In the genomic region with DNA sequence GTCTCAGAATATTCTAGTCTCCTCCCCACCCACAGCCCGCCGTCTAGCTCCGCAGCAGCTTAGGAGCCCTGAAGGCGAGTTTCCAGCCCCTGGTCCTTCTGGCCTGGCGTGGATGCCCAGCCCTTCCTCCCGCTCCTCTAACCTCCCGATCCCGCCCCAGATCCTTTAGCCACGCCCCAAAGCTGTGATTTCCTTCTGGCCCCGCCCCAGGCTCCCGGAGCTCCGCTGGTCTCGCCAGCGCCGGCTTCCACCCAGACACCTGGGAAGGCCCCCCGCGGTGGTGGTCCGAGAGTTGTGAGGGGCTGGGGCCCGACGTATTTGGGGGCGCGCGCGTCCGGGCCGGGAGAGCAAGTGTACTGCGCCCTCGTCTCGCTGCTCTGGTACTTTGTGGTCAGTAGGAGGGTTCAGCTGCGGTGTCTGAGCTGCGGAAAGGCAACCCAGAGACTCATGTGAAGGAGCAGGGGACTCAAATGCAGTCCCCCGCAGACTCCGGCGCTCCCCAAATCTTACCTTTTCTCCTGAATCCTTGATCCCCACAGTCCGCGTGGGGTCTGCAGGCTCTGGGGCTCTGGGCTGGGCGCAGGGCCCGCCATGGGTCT, we compare ENCODE assay signal across 8 cellular contexts. TPM values are rescaled to one million over a fixed set of nuclear protein-coding genes. Genes with fewer than 3 reads are reported as not detected.
DNase-seq lines count a peak whose midpoint lies in the region; ATAC-seq and TF ChIP-seq lines count a peak whose summit lies in the region.

Gene CGB7 (minus strand): TSS at position 114 of the 599 bp plus-strand sequence. CDS start 2,374 bp downstream, outside the sequence.

- peak within 1 kb of the TSS; percentile 48 for H3K4me3 Mint-ChIP-seq in activated CD4-positive, alpha-beta memory T cell treated with anti-CD3 and anti-CD28 coated beads for 36 hours

- peak within 1 kb of the TSS; percentile 54 for H3K4me3 ChIP-seq in AG09309 (ENCODE audit: control insufficient read depth, low read depth, low read length)
- H3K4me3 ChIP-seq in HUES64 (ENCODE audit: low read length) = peak within 1 kb of the TSS; percentile 63
- peak within 1 kb of the TSS; percentile 46 to 50 for H3K4me3 ChIP-seq in esophagus (ENCODE audit: low read depth in 1 of 2, low read length in 2 of 2)
- peak within 1 kb of the TSS in 1 of 3 donors; percentile 30 for H3K4me3 ChIP-seq in thyroid gland (replicated peaks in 1 of 3)

- no peak for TF ChIP-seq POLR2A in thyroid gland (IDR thresholded peaks at IDR 0.05)

- no peak within 1 kb of the TSS for H3K9ac ChIP-seq in HUES64 (ENCODE audit: low read depth, low read length)

- H3K4me1 ChIP-seq in HUES64 (ENCODE audit: insufficient read depth, low read length) (0 out of 2 replicates have a peak, but pooled peaks cover 3% of the 10 kb centered on the region), esophagus (ENCODE audit: control insufficient read depth in 2 of 2, insufficient read depth in 2 of 2, low read length in 1 of 2) (peaks cover 0 to 18% of the 10 kb centered on the region in 2 donors), thyroid gland (peaks cover 2 to 19% of the 10 kb centered on the region in 2 donors)

- ATAC-seq in GM21529 (IDR thresholded peaks at IDR 0.05; ENCODE audit: unreplicated experiment) = no peak

- DNase-seq in AG09309 (ENCODE audit: low read depth) (no peak), mucosa of gallbladder (ENCODE audit: low spot score) (peak; percentile 49), thyroid gland (peak; percentile 75 to 78), mesenteric fat pad (ENCODE audit: low spot score) (no peak)
- peak; percentile 61 for DNase-seq in activated CD4-positive, alpha-beta memory T cell treated with anti-CD3 and anti-CD28 coated beads for 36 hours

- peaks cover 26% of the 10 kb centered on the region for H3K27me3 Mint-ChIP-seq in activated CD4-positive, alpha-beta memory T cell treated with anti-CD3 and anti-CD28 coated beads for 36 hours

- intact Hi-C loops in activated CD4-positive, alpha-beta memory T cell treated with anti-CD3 and anti-CD28 coated beads for 36 hours (cut with micrococcal nuclease) = no loop called here
- intact Hi-C loops in thyroid gland (cut with DNase I) = no loop called here

- H3K27me3 ChIP-seq in HUES64 (ENCODE audit: insufficient read depth, low read length) (peaks cover 53% of the 10 kb centered on the region), esophagus (ENCODE audit: control insufficient read depth in 1 of 2, insufficient read depth in 2 of 2, low read length in 2 of 2) (no peaks in the 10 kb centered on the region), thyroid gland (no peaks in the 10 kb centered on the region)

- no peaks in the 10 kb centered on the region for H3K9me3 Mint-ChIP-seq in activated CD4-positive, alpha-beta memory T cell treated with anti-CD3 and anti-CD28 coated beads for 36 hours

- H3K36me3 ChIP-seq in HUES64 (ENCODE audit: insufficient read depth, low read length) (no peaks in the 10 kb centered on the region), esophagus (ENCODE audit: control insufficient read depth in 2 of 2, insufficient read depth in 2 of 2, low read length in 1 of 2) (no peaks in the 10 kb centered on the region), thyroid gland (no peaks in the 10 kb centered on the region)

- H3K27ac ChIP-seq in HUES64 (ENCODE audit: low read depth, low read length) (no peak within 1 kb of the TSS), esophagus (ENCODE audit: low read depth in 2 of 2, low read length in 1 of 2) (no peak within 1 kb of the TSS), thyroid gland (no peak within 1 kb of the TSS)

- no peaks in the 10 kb centered on the region for H3K36me3 Mint-ChIP-seq in activated CD4-positive, alpha-beta memory T cell treated with anti-CD3 and anti-CD28 coated beads for 36 hours

- no peak for TF ChIP-seq CTCF in AG09309 (IDR thresholded peaks at IDR 0.05; ENCODE audit: control insufficient read depth, insufficient read depth, low read depth, low read length, missing control alignments)
- TF ChIP-seq CTCF in thyroid gland (IDR thresholded peaks at IDR 0.05) = no peak

- CTCF ChIA-PET in activated CD4-positive, alpha-beta memory T cell treated with anti-CD3 and anti-CD28 coated beads for 36 hours (lab: Charles Lee) = interaction anchor here (1.0 to 2.4 kb wide), 4 partner anchors 40 to 169 kb away, joined by 3 to 11 read pairs (median 4); partner anchors contain the start of gene LIN7B

- peaks cover 21% of the 10 kb centered on the region for H3K4me1 Mint-ChIP-seq in activated CD4-positive, alpha-beta memory T cell treated with anti-CD3 and anti-CD28 coated beads for 36 hours (ENCODE audit: low read depth)

- WGBS in HUES64 = 13% methylated on average over 38 of the region's 38 CpGs
- 3% methylated on average over 38 of the region's 38 CpGs for WGBS in esophagus, 2 donors
- 2 to 3% methylated on average over 12 to 20 of the region's 38 CpGs for WGBS in thyroid gland, 2 donors

- H3K27ac Mint-ChIP-seq in activated CD4-positive, alpha-beta memory T cell treated with anti-CD3 and anti-CD28 coated beads for 36 hours = no peak within 1 kb of the TSS

- no peaks in the 10 kb centered on the region for H3K9me3 ChIP-seq in HUES64 (ENCODE audit: insufficient read depth, low read depth, low read length)
- H3K9me3 ChIP-seq in esophagus (ENCODE audit: control insufficient read depth in 2 of 2, insufficient read depth in 1 of 2, low read depth in 1 of 2, low read length in 1 of 2) = no peaks in the 10 kb centered on the region
- no peaks in the 10 kb centered on the region for H3K9me3 ChIP-seq in thyroid gland

- POLR2A ChIA-PET in activated CD4-positive, alpha-beta memory T cell treated with anti-CD3 and anti-CD28 coated beads for 36 hours (lab: Charles Lee) = no interaction called here

RNA-seq across cellular contexts. Expression of gene CGB7, which starts in this region (rescaled TPM):
- 0.50 TPM for polyA plus RNA-seq in HUES64 (2013, experiment 1 of 2)
- polyA plus RNA-seq in HUES64 (2013, experiment 2 of 2) = 0.06 TPM
- not detected for total RNA-seq in activated CD4-positive, alpha-beta memory T cell treated with anti-CD3 and anti-CD28 coated beads for 36 hours
- 1 to 10 TPM; 1.4 to 3.5 TPM for polyA plus RNA-seq in esophagus
- total RNA-seq in mucosa of gallbladder = 0.14 TPM
- not detected for total RNA-seq in thyroid gland
- not detected for total RNA-seq in mesenteric fat pad

Comparison
In these comparisons a context has a peak if more than half of its experiments do, and no peak if none do; other contexts are left out.
1. Peak in DNase-seq in activated CD4-positive, alpha-beta memory T cell treated with anti-CD3 and anti-CD28 coated beads for 36 hours; RNA of the gene not detected or under 1 TPM.
2. Peak in DNase-seq in mucosa of gallbladder; RNA of the gene not detected or under 1 TPM.
3. Peak in DNase-seq in thyroid gland; RNA of the gene not detected or under 1 TPM.